ENCODE assay signal across 7 cellular contexts in genomic region chr20:49740807-49741206, GRCh38.
"Had no signal": no experiment of that assay in that cellular context is flagged by ENCODE, and none has a peak within 500 bp of the region (broad histone marks: within the 10 kb centered on the region; RNA-seq: fewer than 3 reads in every experiment).

No MANE protein-coding gene starts in this region.

- H3K27ac Mint-ChIP-seq: GM23338 had no signal

- H3K4me2 ChIP-seq: GM23338 had no signal

- DNase-seq: H9, HCEC 1CT had no signal

- H3K27me3 Mint-ChIP-seq: IgD-negative memory B cell had no signal

- H3K4me3 ChIP-seq: GM23338 had no signal

- ATAC-seq: GM23338 had no signal

- H3K4me3 Mint-ChIP-seq: GM23338, H9, IgD-negative memory B cell had no signal

- H3K36me3 Mint-ChIP-seq: IgD-negative memory B cell had no signal

- FAIRE-seq: H1, H54, HTR-8/SVneo had no signal

- H2AFZ ChIP-seq: GM23338 had no signal

- H3K9me3 Mint-ChIP-seq: GM23338, H9, IgD-negative memory B cell had no signal
